ENCODE assay signal across 1 cellular context in genomic region chr2:3659447-3660432, GRCh38.
TF ChIP-seq lines count a peak whose summit lies in the region.

No MANE protein-coding gene starts in this region.

TF ChIP-seq in HepG2, 621 proteins besides CTCF, POLR2A, EP300 and RAD21 (continued from another document and continues in another):
- TF ChIP-seq JARID2 (CRISPR knock-in tag; IDR thresholded peaks at IDR 0.05; ENCODE audit: insufficient replicate concordance) (no peak), CENPT (CRISPR knock-in tag; IDR thresholded peaks at IDR 0.05; ENCODE audit: low read depth) (no peak), KMT2A (CRISPR knock-in tag; IDR thresholded peaks at IDR 0.05) (no peak), ZNF781 (CRISPR knock-in tag; IDR thresholded peaks at IDR 0.05; ENCODE audit: borderline replicate concordance, not compliant biosample characterization) (peak; percentile 72), EED (CRISPR knock-in tag; IDR thresholded peaks at IDR 0.05) (0 out of 2 replicates have a peak, but pooled peaks have one; percentile 71), ZZZ3 (CRISPR knock-in tag; IDR thresholded peaks at IDR 0.05; ENCODE audit: borderline replicate concordance) (no peak), CSRNP2 (CRISPR knock-in tag; conservative IDR thresholded peaks at IDR 0.05; ENCODE audit: low read depth) (no peak), ZNF644 (CRISPR knock-in tag; IDR thresholded peaks at IDR 0.05; ENCODE audit: low read depth) (no peak; the same call in 1 of the 2 replicates), SOX6 (IDR thresholded peaks at IDR 0.05) (no peak), SOX6 (CRISPR knock-in tag; IDR thresholded peaks at IDR 0.05) (peak; percentile 49; the same call in 1 of the 2 replicates), HIVEP1 (CRISPR knock-in tag; IDR thresholded peaks at IDR 0.05) (no peak), CBX2 (IDR thresholded peaks at IDR 0.05; ENCODE audit: low read depth, low read length) (no peak), CBX2 (CRISPR knock-in tag; IDR thresholded peaks at IDR 0.05; ENCODE audit: low read depth) (no peak), FOXJ3 (CRISPR knock-in tag; IDR thresholded peaks at IDR 0.05; ENCODE audit: borderline replicate concordance) (no peak), ZNF839 (CRISPR knock-in tag; IDR thresholded peaks at IDR 0.05; ENCODE audit: borderline replicate concordance) (no peak), ZFY (CRISPR knock-in tag; IDR thresholded peaks at IDR 0.05) (peak; percentile 76), RFX1 (IDR thresholded peaks at IDR 0.05) (no peak), HCFC1 (IDR thresholded peaks at IDR 0.05; ENCODE audit: low read depth, low read length) (no peak), ZNF180 (CRISPR knock-in tag; IDR thresholded peaks at IDR 0.05; ENCODE audit: borderline replicate concordance, low read depth) (no peak), ZNF34 (CRISPR knock-in tag; IDR thresholded peaks at IDR 0.05; ENCODE audit: borderline replicate concordance) (no peak), GATAD1 (CRISPR knock-in tag; IDR thresholded peaks at IDR 0.05) (no peak), SKI (IDR thresholded peaks at IDR 0.05; ENCODE audit: partially characterized antibody) (no peak), TCF7 (IDR thresholded peaks at IDR 0.05; ENCODE audit: low read depth) (no peak), RFXANK (CRISPR knock-in tag; IDR thresholded peaks at IDR 0.05) (no peak), HDAC2 (CRISPR knock-in tag; IDR thresholded peaks at IDR 0.05) (peak; percentile 70), FOXM1 (CRISPR knock-in tag; IDR thresholded peaks at IDR 0.05) (no peak), ZNF660 (CRISPR knock-in tag; IDR thresholded peaks at IDR 0.05; ENCODE audit: borderline replicate concordance, low read depth) (no peak), KAT7 (CRISPR knock-in tag; IDR thresholded peaks at IDR 0.05; ENCODE audit: borderline replicate concordance) (peak; percentile 51; the same call in 1 of the 2 replicates), ZNF75D (CRISPR knock-in tag; IDR thresholded peaks at IDR 0.05; ENCODE audit: borderline replicate concordance) (no peak), ZNF326 (CRISPR knock-in tag; IDR thresholded peaks at IDR 0.05; ENCODE audit: borderline replicate concordance) (no peak), ZNF570 (CRISPR knock-in tag; IDR thresholded peaks at IDR 0.05; ENCODE audit: borderline replicate concordance) (no peak), ZNF512 (CRISPR knock-in tag; IDR thresholded peaks at IDR 0.05) (no peak), ZNF589 (CRISPR knock-in tag; conservative IDR thresholded peaks at IDR 0.05) (no peak), ZMYM4 (CRISPR knock-in tag; IDR thresholded peaks at IDR 0.05) (no peak; the same call in none of the 2 replicates), THAP9 (CRISPR knock-in tag; IDR thresholded peaks at IDR 0.05; ENCODE audit: borderline replicate concordance) (no peak), KLF9 (CRISPR knock-in tag; IDR thresholded peaks at IDR 0.05; ENCODE audit: low read depth) (no peak), MBD4 (IDR thresholded peaks at IDR 0.05; ENCODE audit: borderline replicate concordance, low read length) (no peak), IRF2 (CRISPR knock-in tag; IDR thresholded peaks at IDR 0.05) (no peak), ZNF775 (CRISPR knock-in tag; IDR thresholded peaks at IDR 0.05; ENCODE audit: borderline replicate concordance) (no peak), NFKB2 (CRISPR knock-in tag; IDR thresholded peaks at IDR 0.05; ENCODE audit: borderline replicate concordance) (peak; percentile 79), ZFX (CRISPR knock-in tag; IDR thresholded peaks at IDR 0.05; ENCODE audit: low read depth) (peak; percentile 78)
- TF ChIP-seq, protein P1, sequence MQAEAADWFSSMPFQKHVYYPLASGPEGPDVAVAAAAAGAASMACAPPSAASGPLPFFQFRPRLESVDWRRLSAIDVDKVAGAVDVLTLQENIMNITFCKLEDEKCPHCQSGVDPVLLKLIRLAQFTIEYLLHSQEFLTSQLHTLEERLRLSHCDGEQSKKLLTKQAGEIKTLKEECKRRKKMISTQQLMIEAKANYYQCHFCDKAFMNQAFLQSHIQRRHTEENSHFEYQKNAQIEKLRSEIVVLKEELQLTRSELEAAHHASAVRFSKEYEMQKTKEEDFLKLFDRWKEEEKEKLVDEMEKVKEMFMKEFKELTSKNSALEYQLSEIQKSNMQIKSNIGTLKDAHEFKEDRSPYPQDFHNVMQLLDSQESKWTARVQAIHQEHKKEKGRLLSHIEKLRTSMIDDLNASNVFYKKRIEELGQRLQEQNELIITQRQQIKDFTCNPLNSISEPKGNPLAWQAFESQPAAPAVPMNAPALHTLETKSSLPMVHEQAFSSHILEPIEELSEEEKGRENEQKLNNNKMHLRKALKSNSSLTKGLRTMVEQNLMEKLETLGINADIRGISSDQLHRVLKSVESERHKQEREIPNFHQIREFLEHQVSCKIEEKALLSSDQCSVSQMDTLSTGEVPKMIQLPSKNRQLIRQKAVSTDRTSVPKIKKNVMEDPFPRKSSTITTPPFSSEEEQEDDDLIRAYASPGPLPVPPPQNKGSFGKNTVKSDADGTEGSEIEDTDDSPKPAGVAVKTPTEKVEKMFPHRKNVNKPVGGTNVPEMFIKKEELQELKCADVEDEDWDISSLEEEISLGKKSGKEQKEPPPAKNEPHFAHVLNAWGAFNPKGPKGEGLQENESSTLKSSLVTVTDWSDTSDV (CRISPR knock-in tag; IDR thresholded peaks at IDR 0.05) = no peak
- TF ChIP-seq, protein P2, sequence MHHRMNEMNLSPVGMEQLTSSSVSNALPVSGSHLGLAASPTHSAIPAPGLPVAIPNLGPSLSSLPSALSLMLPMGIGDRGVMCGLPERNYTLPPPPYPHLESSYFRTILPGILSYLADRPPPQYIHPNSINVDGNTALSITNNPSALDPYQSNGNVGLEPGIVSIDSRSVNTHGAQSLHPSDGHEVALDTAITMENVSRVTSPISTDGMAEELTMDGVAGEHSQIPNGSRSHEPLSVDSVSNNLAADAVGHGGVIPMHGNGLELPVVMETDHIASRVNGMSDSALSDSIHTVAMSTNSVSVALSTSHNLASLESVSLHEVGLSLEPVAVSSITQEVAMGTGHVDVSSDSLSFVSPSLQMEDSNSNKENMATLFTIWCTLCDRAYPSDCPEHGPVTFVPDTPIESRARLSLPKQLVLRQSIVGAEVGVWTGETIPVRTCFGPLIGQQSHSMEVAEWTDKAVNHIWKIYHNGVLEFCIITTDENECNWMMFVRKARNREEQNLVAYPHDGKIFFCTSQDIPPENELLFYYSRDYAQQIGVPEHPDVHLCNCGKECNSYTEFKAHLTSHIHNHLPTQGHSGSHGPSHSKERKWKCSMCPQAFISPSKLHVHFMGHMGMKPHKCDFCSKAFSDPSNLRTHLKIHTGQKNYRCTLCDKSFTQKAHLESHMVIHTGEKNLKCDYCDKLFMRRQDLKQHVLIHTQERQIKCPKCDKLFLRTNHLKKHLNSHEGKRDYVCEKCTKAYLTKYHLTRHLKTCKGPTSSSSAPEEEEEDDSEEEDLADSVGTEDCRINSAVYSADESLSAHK (CRISPR knock-in tag; IDR thresholded peaks at IDR 0.05; ENCODE audit: borderline replicate concordance) = no peak
- TF ChIP-seq, protein P3, sequence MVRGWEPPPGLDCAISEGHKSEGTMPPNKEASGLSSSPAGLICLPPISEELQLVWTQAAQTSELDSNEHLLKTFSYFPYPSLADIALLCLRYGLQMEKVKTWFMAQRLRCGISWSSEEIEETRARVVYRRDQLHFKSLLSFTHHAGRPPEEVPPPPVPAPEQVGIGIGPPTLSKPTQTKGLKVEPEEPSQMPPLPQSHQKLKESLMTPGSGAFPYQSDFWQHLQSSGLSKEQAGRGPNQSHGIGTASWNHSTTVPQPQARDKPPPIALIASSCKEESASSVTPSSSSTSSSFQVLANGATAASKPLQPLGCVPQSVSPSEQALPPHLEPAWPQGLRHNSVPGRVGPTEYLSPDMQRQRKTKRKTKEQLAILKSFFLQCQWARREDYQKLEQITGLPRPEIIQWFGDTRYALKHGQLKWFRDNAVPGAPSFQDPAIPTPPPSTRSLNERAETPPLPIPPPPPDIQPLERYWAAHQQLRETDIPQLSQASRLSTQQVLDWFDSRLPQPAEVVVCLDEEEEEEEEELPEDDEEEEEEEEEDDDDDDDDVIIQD (CRISPR knock-in tag; IDR thresholded peaks at IDR 0.05; ENCODE audit: low read depth) = no peak
- TF ChIP-seq, protein P4, sequence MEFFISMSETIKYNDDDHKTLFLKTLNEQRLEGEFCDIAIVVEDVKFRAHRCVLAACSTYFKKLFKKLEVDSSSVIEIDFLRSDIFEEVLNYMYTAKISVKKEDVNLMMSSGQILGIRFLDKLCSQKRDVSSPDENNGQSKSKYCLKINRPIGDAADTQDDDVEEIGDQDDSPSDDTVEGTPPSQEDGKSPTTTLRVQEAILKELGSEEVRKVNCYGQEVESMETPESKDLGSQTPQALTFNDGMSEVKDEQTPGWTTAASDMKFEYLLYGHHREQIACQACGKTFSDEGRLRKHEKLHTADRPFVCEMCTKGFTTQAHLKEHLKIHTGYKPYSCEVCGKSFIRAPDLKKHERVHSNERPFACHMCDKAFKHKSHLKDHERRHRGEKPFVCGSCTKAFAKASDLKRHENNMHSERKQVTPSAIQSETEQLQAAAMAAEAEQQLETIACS (CRISPR knock-in tag; IDR thresholded peaks at IDR 0.05) = no peak
- TF ChIP-seq, protein P5, sequence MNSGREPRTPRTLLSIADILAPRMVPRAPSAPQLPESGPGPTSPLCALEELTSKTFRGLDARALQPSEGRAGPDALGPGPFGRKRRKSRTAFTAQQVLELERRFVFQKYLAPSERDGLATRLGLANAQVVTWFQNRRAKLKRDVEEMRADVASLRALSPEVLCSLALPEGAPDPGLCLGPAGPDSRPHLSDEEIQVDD (CRISPR knock-in tag; IDR thresholded peaks at IDR 0.05; ENCODE audit: borderline replicate concordance) = no peak
- TF ChIP-seq, protein P6, sequence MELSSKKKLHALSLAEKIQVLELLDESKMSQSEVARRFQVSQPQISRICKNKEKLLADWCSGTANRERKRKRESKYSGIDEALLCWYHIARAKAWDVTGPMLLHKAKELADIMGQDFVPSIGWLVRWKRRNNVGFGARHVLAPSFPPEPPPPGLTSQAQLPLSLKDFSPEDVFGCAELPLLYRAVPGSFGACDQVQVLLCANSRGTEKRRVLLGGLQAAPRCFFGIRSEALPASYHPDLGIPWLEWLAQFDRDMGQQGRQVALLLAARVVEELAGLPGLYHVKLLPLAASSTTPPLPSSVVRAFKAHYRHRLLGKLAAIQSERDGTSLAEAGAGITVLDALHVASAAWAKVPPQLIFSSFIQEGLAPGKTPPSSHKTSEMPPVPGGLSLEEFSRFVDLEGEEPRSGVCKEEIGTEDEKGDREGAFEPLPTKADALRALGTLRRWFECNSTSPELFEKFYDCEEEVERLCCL (CRISPR knock-in tag; IDR thresholded peaks at IDR 0.05; ENCODE audit: borderline replicate concordance) = no peak
